In the genomic region with DNA sequence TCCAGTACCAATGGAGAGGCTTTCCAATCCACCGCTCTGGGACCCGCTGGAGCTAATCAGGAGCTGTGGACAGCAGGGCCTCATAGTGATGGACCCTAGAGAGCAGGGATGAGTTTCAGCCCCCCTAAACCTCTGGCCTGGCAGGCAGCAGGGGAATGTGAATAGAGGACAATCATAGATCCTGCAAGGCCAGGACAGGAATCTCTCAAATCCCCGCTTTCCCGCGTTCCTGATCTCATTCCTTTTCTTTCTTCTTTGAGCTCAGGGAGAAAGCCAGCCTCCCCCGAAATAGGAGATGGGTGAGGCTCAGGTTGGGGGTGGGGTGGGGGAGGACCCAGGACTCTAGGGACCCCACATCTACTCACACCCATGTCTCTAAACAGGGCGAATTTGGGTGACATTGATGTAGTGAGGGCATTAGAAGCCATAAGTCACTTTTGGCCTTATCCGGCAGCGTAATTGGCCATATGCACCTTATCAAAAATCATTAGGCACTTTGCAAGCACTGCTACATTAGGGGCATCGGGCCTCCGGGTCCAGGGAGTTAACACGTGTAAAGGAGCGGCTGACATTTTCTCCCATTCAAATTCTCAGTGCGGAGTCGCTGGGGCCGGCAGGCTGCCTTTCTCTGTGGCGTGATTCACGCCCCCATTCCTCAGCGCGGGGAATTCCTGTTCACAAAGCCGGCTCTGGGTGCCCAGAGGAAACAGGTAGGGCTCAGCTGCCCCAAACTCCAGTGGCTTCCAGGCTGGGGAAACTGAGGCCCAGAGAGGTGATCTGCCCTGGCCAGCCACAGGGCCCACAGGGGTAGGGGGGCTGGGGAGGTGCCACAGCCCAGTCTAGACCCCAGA, we compare ENCODE assay signal across 21 cellular contexts. TPM values are rescaled to one million over a fixed set of nuclear protein-coding genes. Genes with fewer than 3 reads are reported as not detected.
"Had no signal": no experiment of that assay in that cellular context is flagged by ENCODE, and none has a peak within 500 bp of the region (broad histone marks: within the 10 kb centered on the region; RNA-seq: fewer than 3 reads in every experiment).

No MANE protein-coding gene starts in this region.

- H3K4me3 Mint-ChIP-seq: activated CD4-positive, alpha-beta T cell treated with anti-CD3 and anti-CD28 coated beads, Interleukin-2, amount 10 ng/mL, durations not matched to agents 7 days and 5 days; activated naive CD8-positive, alpha-beta T cell treated with anti-CD3 and anti-CD28 coated beads, Interleukin-2, amount 50 U/mL, for 24 hours; activated T-helper 1 cell treated with anti-CD3 and anti-CD28 coated beads, Interleukin-12 subunit alpha, Interleukin-12 subunit beta, Interleukin-2, Interleukin-4 antibody, amounts not matched to agents 30 ng/mL and 10 ng/mL and 1 ng/mL, durations not matched to agents 14 hours and 24 hours and 36 hours; mesothelial cell of epicardium had no signal

- H3K9me3 ChIP-seq: esophagus squamous epithelium, neutrophil, tibial artery, vagina had no signal

- DNase-seq: activated CD4-positive, alpha-beta T cell treated with anti-CD3 and anti-CD28 coated beads, Interleukin-2, amount 10 ng/mL, durations not matched to agents 7 days and 5 days; activated naive CD4-positive, alpha-beta T cell; activated naive CD8-positive, alpha-beta T cell treated with anti-CD3 and anti-CD28 coated beads, Interleukin-2, amount 50 U/mL, for 24 hours; aorta; esophagus squamous epithelium; left colon; stimulated activated CD4-positive, alpha-beta T cell treated with anti-CD3 and anti-CD28 coated beads, Interleukin-15, amount 100 ng/mL, for 24 hours; stimulated activated CD4-positive, alpha-beta T cell treated with anti-CD3 and anti-CD28 coated beads, Interleukin-4, amount 100 ng/mL, for 1 hour; stimulated activated naive CD4-positive, alpha-beta T cell; SW 1271; tibial artery had no signal

- H3K36me3 Mint-ChIP-seq: mesothelial cell of epicardium had no signal

- H3K9me3 Mint-ChIP-seq: activated CD4-positive, alpha-beta T cell treated with anti-CD3 and anti-CD28 coated beads, Interleukin-2, amount 10 ng/mL, durations not matched to agents 7 days and 5 days; activated naive CD8-positive, alpha-beta T cell treated with anti-CD3 and anti-CD28 coated beads, Interleukin-2, amount 50 U/mL, for 24 hours; activated T-helper 1 cell treated with anti-CD3 and anti-CD28 coated beads, Interleukin-12 subunit alpha, Interleukin-12 subunit beta, Interleukin-2, Interleukin-4 antibody, amounts not matched to agents 30 ng/mL and 10 ng/mL and 1 ng/mL, durations not matched to agents 14 hours and 24 hours and 36 hours; mesothelial cell of epicardium had no signal

- ATAC-seq: activated naive CD8-positive, alpha-beta T cell treated with anti-CD3 and anti-CD28 coated beads, Interleukin-2, amount 50 U/mL, for 24 hours; left colon had no signal

- H3K27ac Mint-ChIP-seq: activated CD4-positive, alpha-beta T cell treated with anti-CD3 and anti-CD28 coated beads, Interleukin-2, amount 10 ng/mL, durations not matched to agents 7 days and 5 days; activated naive CD8-positive, alpha-beta T cell treated with anti-CD3 and anti-CD28 coated beads, Interleukin-2, amount 50 U/mL, for 24 hours; activated T-helper 1 cell treated with anti-CD3 and anti-CD28 coated beads, Interleukin-12 subunit alpha, Interleukin-12 subunit beta, Interleukin-2, Interleukin-4 antibody, amounts not matched to agents 30 ng/mL and 10 ng/mL and 1 ng/mL, durations not matched to agents 14 hours and 24 hours and 36 hours; mesothelial cell of epicardium had no signal

- H3K4me3 ChIP-seq: esophagus squamous epithelium, lung, tibial artery, vagina had no signal

RNA-seq across cellular contexts. Expression of a gene that starts 1.6 kb away (rescaled TPM):
- total RNA-seq: activated CD4-positive, alpha-beta T cell treated with anti-CD3 and anti-CD28 coated beads, Interleukin-2, amount 10 ng/mL, durations not matched to agents 7 days and 5 days; activated T-helper 1 cell treated with anti-CD3 and anti-CD28 coated beads, Interleukin-12 subunit alpha, Interleukin-12 subunit beta, Interleukin-2, Interleukin-4 antibody, amounts not matched to agents 30 ng/mL and 10 ng/mL and 1 ng/mL, durations not matched to agents 14 hours and 24 hours and 36 hours; aorta; chondrocyte; dermis microvascular lymphatic vessel endothelial cell; esophagus squamous epithelium; fibroblast of villous mesenchyme; left colon; lung; mesothelial cell of epicardium; subcutaneous adipose tissue; T-helper 2 cell treated with Interferon-gamma antibody and Interleukin-4, amounts not matched to agents 100 ng/mL and 5 ng/mL, for 36 hours; vagina had no signal
- polyA plus RNA-seq: aorta, lung had no signal

RNA-seq across cellular contexts. Expression of a gene that starts 47.9 kb away (rescaled TPM):
- total RNA-seq: vagina had no signal
